21 cellular contexts compared by ENCODE assay signal in genomic region chr17:59506907-59507726, GRCh38. TPM values are rescaled to one million over a fixed set of nuclear protein-coding genes. Genes with fewer than 3 reads are reported as not detected.
DNase-seq lines count a peak whose midpoint lies in the region; ATAC-seq, FAIRE-seq and TF ChIP-seq lines count a peak whose summit lies in the region.
"Had no signal": no experiment of that assay in that cellular context is flagged by ENCODE, and none has a peak within 500 bp of the region (broad histone marks: within the 10 kb centered on the region; RNA-seq: fewer than 3 reads in every experiment).

No MANE protein-coding gene starts in this region.

- ATAC-seq in A549 (no peak), GM21619 (IDR thresholded peaks at IDR 0.05; ENCODE audit: unreplicated experiment) (no peak)
- no peak for ATAC-seq in activated CD8-positive, alpha-beta T cell treated with anti-CD3 and anti-CD28 coated beads, Interleukin-2, amount 10 ng/mL, durations not matched to agents 7 days and 5 days
- ATAC-seq: stimulated activated naive CD8-positive, alpha-beta T cell treated with anti-CD3 and anti-CD28 coated beads, Interleukin-15, Interleukin-2, amounts not matched to agents 100 U/mL and 50 U/mL, for 24 hours had no signal

- H3K27me3 Mint-ChIP-seq in activated CD8-positive, alpha-beta T cell treated with anti-CD3 and anti-CD28 coated beads, Interleukin-2, amount 10 ng/mL, durations not matched to agents 7 days and 5 days (ENCODE audit: low read depth), result peaks cover 5% of the 10 kb centered on the region

- H3K27ac Mint-ChIP-seq in activated CD8-positive, alpha-beta T cell treated with anti-CD3 and anti-CD28 coated beads, Interleukin-2, amount 10 ng/mL, durations not matched to agents 7 days and 5 days, result no peak overlapping the region
- H3K27ac Mint-ChIP-seq: activated naive CD8-positive, alpha-beta T cell treated with anti-CD3 and anti-CD28 coated beads, Interleukin-2, amount 10 ng/mL, durations not matched to agents 7 days and 5 days; immature natural killer cell; nephron progenitor cell had no signal

- CTCF ChIA-PET in A549 (lab: Yijun Ruan, JAX), result interaction anchor here (0.7 to 7.1 kb wide), 6 partner anchors 10 to 407 kb away, joined by 3 to 43 read pairs (median 4); no protein-coding TSS in a partner anchor
- CTCF ChIA-PET in activated CD8-positive, alpha-beta T cell treated with anti-CD3 and anti-CD28 coated beads, Interleukin-2, amount 10 ng/mL, durations not matched to agents 7 days and 5 days (lab: Charles Lee), result interaction anchor here (0.6 to 1.5 kb wide), 3 partner anchors 15 to 196 kb away, joined by 3 to 4 read pairs (median 3); no protein-coding TSS in a partner anchor

- H3K9me3 ChIP-seq in A549, result no peaks in the 10 kb centered on the region

- no peaks in the 10 kb centered on the region for H3K9me3 Mint-ChIP-seq in activated CD8-positive, alpha-beta T cell treated with anti-CD3 and anti-CD28 coated beads, Interleukin-2, amount 10 ng/mL, durations not matched to agents 7 days and 5 days (ENCODE audit: insufficient read depth)
- H3K9me3 Mint-ChIP-seq: activated naive CD8-positive, alpha-beta T cell treated with anti-CD3 and anti-CD28 coated beads, Interleukin-2, amount 10 ng/mL, durations not matched to agents 7 days and 5 days; immature natural killer cell; nephron progenitor cell had no signal

- TF ChIP-seq CTCF in A549 (IDR thresholded peaks at IDR 0.05) (no peak), cardiac fibroblast (IDR thresholded peaks at IDR 0.05; ENCODE audit: low read depth, low read length) (no peak), D721Med (IDR thresholded peaks at IDR 0.05; ENCODE audit: insufficient read depth, missing control alignments) (no peak)

- POLR2A ChIA-PET in A549 (lab: Yijun Ruan, JAX), result no interaction called here
- POLR2A ChIA-PET in activated CD8-positive, alpha-beta T cell treated with anti-CD3 and anti-CD28 coated beads, Interleukin-2, amount 10 ng/mL, durations not matched to agents 7 days and 5 days (lab: Charles Lee), result no interaction called here

- H3K27ac ChIP-seq in A549, result no peak overlapping the region

- TF ChIP-seq POLR2A in A549 (IDR thresholded peaks at IDR 0.05; ENCODE audit: low read length), result no peak

- TF ChIP-seq EP300 in A549 (IDR thresholded peaks at IDR 0.05), result no peak

- WGBS in A549 (ENCODE audit: missing lambda C conversion rate), result 78% methylated on average over 9 of the region's 9 CpGs

- DNase-seq in A549 (ENCODE audit: low read depth in 1 of 2, low spot score in 1 of 2) (no peak), HK-2 (ENCODE audit: unreplicated experiment) (peak; percentile 32), cardiac fibroblast (ENCODE audit: low read depth in 2 of 2) (peak; percentile 15 to 39), medulla oblongata (ENCODE audit: extremely low spot score) (peak; percentile 12), D721Med (ENCODE audit: insufficient read length, low spot score) (no peak), amniotic stem cell (lab: John Stamatoyannopoulos, UW) (no peak)
- no peak for DNase-seq in activated CD8-positive, alpha-beta T cell treated with anti-CD3 and anti-CD28 coated beads, Interleukin-2, amount 10 ng/mL, durations not matched to agents 7 days and 5 days
- DNase-seq: activated CD4-positive, alpha-beta T cell treated with anti-CD3 and anti-CD28 coated beads, Interleukin-2, amount 50 U/mL, for 4 hours; activated naive CD8-positive, alpha-beta T cell treated with anti-CD3 and anti-CD28 coated beads, Interleukin-2, amount 10 ng/mL, durations not matched to agents 7 days and 5 days; activated T-cell treated with anti-CD3 and anti-CD28 coated beads, Interleukin-2, amount 50 U/mL, for 48 hours; glutamatergic neuron; H7; immature natural killer cell; mammary epithelial cell; NCI-H2029; NCI-H524; nephron progenitor cell; stimulated activated CD4-positive, alpha-beta T cell treated with anti-CD3 and anti-CD28 coated beads, Interleukin-15, amount 100 ng/mL, for 24 hours; stimulated activated naive CD8-positive, alpha-beta T cell treated with anti-CD3 and anti-CD28 coated beads, Interleukin-15, Interleukin-2, amounts not matched to agents 100 U/mL and 50 U/mL, for 24 hours had no signal

- H3K4me1 ChIP-seq in A549, result no peaks in the 10 kb centered on the region

- no peaks in the 10 kb centered on the region for H3K4me1 Mint-ChIP-seq in activated CD8-positive, alpha-beta T cell treated with anti-CD3 and anti-CD28 coated beads, Interleukin-2, amount 10 ng/mL, durations not matched to agents 7 days and 5 days (ENCODE audit: low read depth)
- H3K4me1 Mint-ChIP-seq: immature natural killer cell, nephron progenitor cell had no signal

- no peak for TF ChIP-seq RAD21 in A549 (conservative IDR thresholded peaks at IDR 0.05 in 1 of 2, IDR thresholded peaks at IDR 0.05 in 1 of 2)

- no peak overlapping the region for H3K4me3 Mint-ChIP-seq in activated CD8-positive, alpha-beta T cell treated with anti-CD3 and anti-CD28 coated beads, Interleukin-2, amount 10 ng/mL, durations not matched to agents 7 days and 5 days
- H3K4me3 Mint-ChIP-seq: activated naive CD8-positive, alpha-beta T cell treated with anti-CD3 and anti-CD28 coated beads, Interleukin-2, amount 10 ng/mL, durations not matched to agents 7 days and 5 days; immature natural killer cell; nephron progenitor cell had no signal

- H3K4me2 ChIP-seq in A549, result no peak overlapping the region

- H3K4me3 ChIP-seq in A549, result no peak overlapping the region
- no peak overlapping the region for H3K4me3 ChIP-seq in cardiac fibroblast (replicated peaks in 1 of 2; ENCODE audit: low read depth in 2 of 2, low read length in 2 of 2)

- H3K36me3 Mint-ChIP-seq in activated CD8-positive, alpha-beta T cell treated with anti-CD3 and anti-CD28 coated beads, Interleukin-2, amount 10 ng/mL, durations not matched to agents 7 days and 5 days (ENCODE audit: low read depth), result no peaks in the 10 kb centered on the region
- H3K36me3 Mint-ChIP-seq: activated naive CD8-positive, alpha-beta T cell treated with anti-CD3 and anti-CD28 coated beads, Interleukin-2, amount 10 ng/mL, durations not matched to agents 7 days and 5 days; immature natural killer cell had no signal

- FAIRE-seq in A549 (lab: Jason Lieb, UNC) (peak; percentile 36), D721Med (lab: Jason Lieb, UNC) (no peak)
- FAIRE-seq: GM12891 had no signal

TF ChIP-seq in A549, 52 proteins besides CTCF, POLR2A, EP300 and RAD21:
- peak; percentile 78 for TF ChIP-seq MAFK (IDR thresholded peaks at IDR 0.05; ENCODE audit: partially characterized antibody)
- TF ChIP-seq TFCP2L1 (CRISPR knock-in tag; IDR thresholded peaks at IDR 0.05), result no peak
- TF ChIP-seq USF2 (IDR thresholded peaks at IDR 0.05), result no peak

RNA-seq across cellular contexts. Expression of gene DHX40, which starts 58.3 kb away (rescaled TPM):
- 87.4 and 109 TPM in 2 replicates for polyA plus RNA-seq in A549 (2011; rRNA removed)
- 17.9 and 19.0 TPM in 2 replicates for polyA plus RNA-seq in A549 (2012; cell fraction: cytosol; rRNA removed)
- 9.8 and 13.5 TPM in 2 replicates for polyA plus RNA-seq in A549 (2012; cell fraction: nucleus; rRNA removed)
- polyA plus RNA-seq in A549 (2017; fragmentation: RNase III; extraction: RNeasy Plus Mini Kit Qiagen cat#74134 plus additional on column Dnase treatment), result 54.7 to 59.3 TPM (median 55.8 TPM) in 3 replicates
- 33.1 and 34.7 TPM in 2 replicates for polyA minus RNA-seq in A549 (2011; rRNA and poly(A)+ RNA removed)
- total RNA-seq in activated CD8-positive, alpha-beta T cell treated with anti-CD3 and anti-CD28 coated beads, Interleukin-2, amount 10 ng/mL, durations not matched to agents 7 days and 5 days, result 10 to 100 TPM; 17.7 to 20.8 TPM

Comparison
In these comparisons a context has a peak if more than half of its experiments do, and no peak if none do; other contexts are left out.
1. DNase-seq: peak in HK-2 (single experiment), cardiac fibroblast (2 of 2) and medulla oblongata (single experiment); none in A549 (0 of 2), activated CD8-positive, alpha-beta T cell treated with anti-CD3 and anti-CD28 coated beads, Interleukin-2, amount 10 ng/mL, durations not matched to agents 7 days and 5 days (single experiment), D721Med (single experiment) and amniotic stem cell (single experiment).